ENCODE assay signal across 8 cellular contexts in the genomic region with DNA sequence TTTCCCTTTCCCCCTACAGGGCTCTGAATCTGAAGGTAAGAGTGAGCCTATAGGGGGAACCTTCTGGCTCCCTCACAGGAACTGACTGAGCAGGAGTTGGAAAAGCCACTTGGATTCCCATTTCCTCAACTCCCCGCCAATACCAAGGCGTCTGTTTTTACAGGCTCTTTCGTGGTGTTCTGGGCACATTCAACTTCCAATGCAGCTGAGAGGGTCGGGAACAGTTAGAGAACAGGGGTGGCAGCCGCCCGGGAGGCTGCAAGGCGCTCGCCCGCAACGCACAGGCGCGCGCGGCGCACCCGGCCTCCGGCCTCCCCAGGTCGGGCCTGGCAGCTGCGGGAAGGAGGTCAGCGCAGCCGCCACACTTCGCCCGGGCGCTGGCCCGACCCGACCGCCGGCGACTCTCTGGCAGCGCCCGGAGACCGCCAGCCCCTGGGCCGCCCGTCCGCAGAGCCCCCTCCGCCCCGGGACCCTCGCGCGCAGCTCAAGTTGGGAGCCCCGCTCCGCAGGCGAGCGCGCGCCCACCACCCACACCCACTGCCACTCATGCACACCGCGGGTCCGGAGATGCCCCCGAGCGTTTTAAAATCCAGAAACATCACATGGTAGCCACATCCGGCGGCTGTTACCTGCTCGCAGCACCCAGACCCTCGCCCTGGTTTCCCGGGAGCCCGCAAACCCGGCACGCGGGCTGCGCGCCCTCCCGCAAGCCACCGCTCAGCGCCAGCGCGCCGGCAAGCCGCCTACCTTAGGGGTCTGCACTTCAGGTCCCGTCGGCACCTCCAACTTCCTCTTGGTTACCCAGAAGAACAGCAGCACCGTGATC. TPM values are rescaled to one million over a fixed set of nuclear protein-coding genes. Genes with fewer than 3 reads are reported as not detected.
DNase-seq lines count a peak whose midpoint lies in the region; ATAC-seq and TF ChIP-seq lines count a peak whose summit lies in the region.

No MANE protein-coding gene starts in this region.

- H3K79me2 ChIP-seq in ACC112 (ENCODE audit: control insufficient read depth, insufficient read depth, low read length, unreplicated experiment) = no peaks in the 10 kb centered on the region

- 2% methylated on average over 47 to 72 of the region's 72 CpGs for WGBS in heart left ventricle, 4 donors

- H3K27ac ChIP-seq in ACC112 (ENCODE audit: low read depth, low read length) (no peak overlapping the region), VCaP (peak overlapping the region; percentile 69), heart left ventricle (no peak overlapping the region)

- H3K4me3 ChIP-seq in ACC112 (ENCODE audit: low read depth, low read length) (peak overlapping the region; percentile 69), heart left ventricle (peak overlapping the region; percentile 16 to 63 (median 56)), retinal pigment epithelial cell (ENCODE audit: low read length) (peak overlapping the region; percentile 49)

- intact Hi-C loops in heart left ventricle (cut with DNase I) = loop anchor here in 1 of 10 donors (10.0 kb wide), 1 partner anchor 197 kb away; no protein-coding TSS in a partner anchor

- no peak overlapping the region for H2AFZ ChIP-seq in ACC112 (ENCODE audit: low read length, unreplicated experiment)

- no peaks in the 10 kb centered on the region for H3K9me3 ChIP-seq in heart left ventricle

- peaks cover 84% of the 10 kb centered on the region for H3K27me3 ChIP-seq in ACC112 (ENCODE audit: insufficient read depth, low read length)
- H3K27me3 ChIP-seq in heart left ventricle = peaks cover 9 to 53% (median 33%) of the 10 kb centered on the region in 9 donors

- no peak for TF ChIP-seq CTCF in VCaP (conservative IDR thresholded peaks at IDR 0.05)
- TF ChIP-seq CTCF in heart left ventricle (IDR thresholded peaks at IDR 0.05) = no peak
- peak; percentile 18 for TF ChIP-seq CTCF in retinal pigment epithelial cell (conservative IDR thresholded peaks at IDR 0.05; ENCODE audit: low read depth, low read length)

- ATAC-seq in GM19035 (IDR thresholded peaks at IDR 0.05; ENCODE audit: unreplicated experiment) = peak; percentile 19
- peak in 1 of 4 donors; percentile 45 for ATAC-seq in heart left ventricle
- no peak for ATAC-seq in GM21619 (IDR thresholded peaks at IDR 0.05; ENCODE audit: unreplicated experiment)

- DNase-seq in heart left ventricle (no peak), retinal pigment epithelial cell (ENCODE audit: low read depth) (no peak), foreskin melanocyte (no peak), NCI-H774 (lab: John Stamatoyannopoulos, UW) (no peak)

- H3K36me3 ChIP-seq in ACC112 (ENCODE audit: insufficient read depth, low read length) = no peaks in the 10 kb centered on the region
- no peaks in the 10 kb centered on the region for H3K36me3 ChIP-seq in heart left ventricle

- no peak for TF ChIP-seq POLR2A in heart left ventricle (IDR thresholded peaks at IDR 0.05)

- no peaks in the 10 kb centered on the region for H3K4me1 ChIP-seq in ACC112 (ENCODE audit: control insufficient read depth, insufficient read depth, low read length, unreplicated experiment)
- H3K4me1 ChIP-seq in heart left ventricle = peaks cover 4 to 19% (median 14%) of the 10 kb centered on the region in 12 donors

RNA-seq across cellular contexts. Expression of gene GALNT14, which starts 0.8 kb away (rescaled TPM):
- 1 to 10 TPM in 5 of 9 donors, under 1 TPM in 2, not detected in 2; 0.44 to 2.4 (median 1.0) TPM for total RNA-seq in heart left ventricle
- under 1 TPM; 0.29 to 0.42 TPM for polyA plus RNA-seq in heart left ventricle
